12 cellular contexts compared by ENCODE assay signal in the genomic region with DNA sequence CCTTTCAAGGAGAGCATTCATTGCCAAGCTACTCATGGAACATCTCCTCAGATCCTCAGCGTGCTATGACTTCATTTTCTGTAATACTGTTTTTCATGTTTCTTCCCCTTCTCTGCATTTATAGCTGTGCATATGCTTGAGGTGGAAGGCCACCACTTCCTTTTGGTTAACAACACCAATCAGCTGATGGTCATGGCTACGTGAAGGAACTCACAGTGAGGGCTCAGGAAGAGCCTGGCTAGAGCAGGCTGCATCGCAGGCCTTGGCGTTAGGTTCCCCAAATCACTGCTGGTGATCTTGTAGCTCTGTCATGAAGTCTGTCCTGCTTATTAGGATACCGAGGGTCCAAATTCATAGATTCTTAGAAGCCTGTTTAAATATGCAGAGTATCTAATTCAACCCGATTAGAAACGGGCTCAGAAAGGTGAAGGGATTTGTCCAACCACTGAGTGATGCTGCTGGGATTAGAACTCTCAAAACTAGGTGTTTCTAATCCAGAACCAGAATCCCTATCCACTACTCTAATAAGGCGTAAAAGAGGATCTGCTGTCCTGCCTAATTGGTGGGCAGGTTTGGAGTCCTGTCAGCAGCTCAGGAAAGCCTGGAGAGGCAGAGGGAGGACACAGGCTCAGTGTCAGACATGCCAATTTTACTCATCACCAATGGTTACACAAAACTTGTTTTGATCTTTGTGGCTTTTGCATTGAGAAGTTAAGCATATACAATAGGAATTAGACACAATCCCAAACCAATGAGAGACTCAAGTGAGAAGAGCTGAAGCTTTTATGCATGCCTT. TPM values are rescaled to one million over a fixed set of nuclear protein-coding genes. Genes with fewer than 3 reads are reported as not detected.
DNase-seq lines count a peak whose midpoint lies in the region; ATAC-seq and TF ChIP-seq lines count a peak whose summit lies in the region.
"Had no signal": no experiment of that assay in that cellular context is flagged by ENCODE, and none has a peak within 500 bp of the region (broad histone marks: within the 10 kb centered on the region; RNA-seq: fewer than 3 reads in every experiment).

No MANE protein-coding gene starts in this region.

- POLR2A ChIA-PET in RWPE1 (lab: Yijun Ruan, JAX; ENCODE audit: low non-redundant PET), result no interaction called here

- H3K9me3 Mint-ChIP-seq in CD4-positive, CD25-positive, alpha-beta regulatory T cell, result peaks cover 0 to 4% (median 0%) of the 10 kb centered on the region in 7 donors
- no peaks in the 10 kb centered on the region for H3K9me3 Mint-ChIP-seq in naive B cell
- H3K9me3 Mint-ChIP-seq in activated T-helper 2 cell treated with anti-CD3 and anti-CD28 coated beads, Interferon-gamma antibody, Interleukin-2, Interleukin-4, amounts not matched to agents 10 μg/mL and 5 μg/mL and 100 μg/mL, durations not matched to agents 14 hours and 24 hours and 36 hours, result no peaks in the 10 kb centered on the region

- CTCF ChIA-PET in RWPE1 (lab: Yijun Ruan, JAX), result interaction anchor here (1.2 to 1.5 kb wide), 2 partner anchors 23 to 62 kb away, joined by 3 to 4 read pairs; no protein-coding TSS in a partner anchor

- no peak for ATAC-seq in CD4-positive, CD25-positive, alpha-beta regulatory T cell (ENCODE audit: low read depth in 2 of 2)
- ATAC-seq in GM21515 (IDR thresholded peaks at IDR 0.05; ENCODE audit: unreplicated experiment), result peak; percentile 45
- ATAC-seq in naive B cell (ENCODE audit: low read depth in 2 of 2), result peak; percentile 69 to 72

- no peak overlapping the region for H3K27ac ChIP-seq in CD4-positive, CD25-positive, alpha-beta regulatory T cell (ENCODE audit: insufficient read depth, low read length, poor library complexity, severe bottlenecking)
- H3K27ac ChIP-seq in Peyer's patch (peak overlapping the region in 1 of 4 donors; percentile 89), RWPE1 (no peak overlapping the region)

- TF ChIP-seq CTCF in Peyer's patch (IDR thresholded peaks at IDR 0.05) (no peak), RWPE1 (conservative IDR thresholded peaks at IDR 0.05; ENCODE audit: low read depth) (no peak)

- H3K36me3 Mint-ChIP-seq in CD4-positive, CD25-positive, alpha-beta regulatory T cell, result no peaks in the 10 kb centered on the region
- H3K36me3 Mint-ChIP-seq in naive B cell, result peaks cover 13 to 21% of the 10 kb centered on the region in 2 donors
- H3K36me3 Mint-ChIP-seq in activated T-helper 2 cell treated with anti-CD3 and anti-CD28 coated beads, Interferon-gamma antibody, Interleukin-2, Interleukin-4, amounts not matched to agents 10 μg/mL and 5 μg/mL and 100 μg/mL, durations not matched to agents 14 hours and 24 hours and 36 hours (ENCODE audit: low read depth), result no peaks in the 10 kb centered on the region

- no peak for TF ChIP-seq POLR2A in Peyer's patch (IDR thresholded peaks at IDR 0.05)

- H3K27ac Mint-ChIP-seq in CD4-positive, CD25-positive, alpha-beta regulatory T cell, result peak overlapping the region in 2 of 3 donors; percentile 4 to 22
- H3K27ac Mint-ChIP-seq in naive B cell, result peak overlapping the region; percentile 70 to 98 (median 82)
- H3K27ac Mint-ChIP-seq in activated T-helper 2 cell treated with anti-CD3 and anti-CD28 coated beads, Interferon-gamma antibody, Interleukin-2, Interleukin-4, amounts not matched to agents 10 μg/mL and 5 μg/mL and 100 μg/mL, durations not matched to agents 14 hours and 24 hours and 36 hours, result no peak overlapping the region

- H3K9me3 ChIP-seq in CD4-positive, CD25-positive, alpha-beta regulatory T cell (ENCODE audit: control insufficient read depth in 2 of 2, low read length in 2 of 2), result no peaks in the 10 kb centered on the region
- H3K9me3 ChIP-seq in Peyer's patch, result no peaks in the 10 kb centered on the region

- no peak for DNase-seq in CD4-positive, CD25-positive, alpha-beta regulatory T cell
- DNase-seq in Peyer's patch, result peak in 2 of 3 donors; percentile 70 to 74
- DNase-seq in naive B cell, result no peak
- no peak for DNase-seq in activated T-helper 2 cell treated with anti-CD3 and anti-CD28 coated beads, Interferon-gamma antibody, Interleukin-2, Interleukin-4, amounts not matched to agents 10 μg/mL and 5 μg/mL and 100 μg/mL, durations not matched to agents 14 hours and 24 hours and 36 hours (ENCODE audit: low spot score)
- no peak for DNase-seq in DMS153 treated with DMSO at 0.1 percent for 48 hours (lab: John Stamatoyannopoulos, UW; ENCODE audit: unreplicated experiment)
- DNase-seq in A172 (ENCODE audit: low spot score), result no peak
- no peak for DNase-seq in RWPE1 (ENCODE audit: low spot score)
- DNase-seq: NCI-H446 treated with DMSO at 0.1 percent for 48 hours, SHP77 treated with DMSO at 0.1 percent for 48 hours, small intestine had no signal

- intact Hi-C loops in activated T-helper 2 cell treated with anti-CD3 and anti-CD28 coated beads, Interferon-gamma antibody, Interleukin-2, Interleukin-4, amounts not matched to agents 10 μg/mL and 5 μg/mL and 100 μg/mL, durations not matched to agents 14 hours and 24 hours and 36 hours (cut with micrococcal nuclease), result no loop called here

- H3K27me3 Mint-ChIP-seq in CD4-positive, CD25-positive, alpha-beta regulatory T cell, result peaks cover 23% of the 10 kb centered on the region
- H3K27me3 Mint-ChIP-seq in naive B cell, result no peaks in the 10 kb centered on the region
- H3K27me3 Mint-ChIP-seq in activated T-helper 2 cell treated with anti-CD3 and anti-CD28 coated beads, Interferon-gamma antibody, Interleukin-2, Interleukin-4, amounts not matched to agents 10 μg/mL and 5 μg/mL and 100 μg/mL, durations not matched to agents 14 hours and 24 hours and 36 hours (ENCODE audit: low read depth), result peaks cover 53% of the 10 kb centered on the region

- H3K36me3 ChIP-seq in CD4-positive, CD25-positive, alpha-beta regulatory T cell (ENCODE audit: control insufficient read depth, insufficient read depth, low read length), result no peaks in the 10 kb centered on the region
- H3K36me3 ChIP-seq in Peyer's patch, result no peaks in the 10 kb centered on the region

- H3K4me3 Mint-ChIP-seq in CD4-positive, CD25-positive, alpha-beta regulatory T cell, result no peak overlapping the region
- peak overlapping the region; percentile 64 to 98 (median 84) for H3K4me3 Mint-ChIP-seq in naive B cell
- H3K4me3 Mint-ChIP-seq in activated T-helper 2 cell treated with anti-CD3 and anti-CD28 coated beads, Interferon-gamma antibody, Interleukin-2, Interleukin-4, amounts not matched to agents 10 μg/mL and 5 μg/mL and 100 μg/mL, durations not matched to agents 14 hours and 24 hours and 36 hours (ENCODE audit: low read depth), result no peak overlapping the region

- H3K27me3 ChIP-seq in CD4-positive, CD25-positive, alpha-beta regulatory T cell (ENCODE audit: control insufficient read depth, insufficient read depth, low read length), result peaks cover 19% of the 10 kb centered on the region
- H3K27me3 ChIP-seq in Peyer's patch, result no peaks in the 10 kb centered on the region

- no peaks in the 10 kb centered on the region for H3K4me1 ChIP-seq in CD4-positive, CD25-positive, alpha-beta regulatory T cell (ENCODE audit: control insufficient read depth, insufficient read depth, low read length, poor library complexity, severe bottlenecking)
- peaks cover 0 to 16% (median 5%) of the 10 kb centered on the region in 4 donors for H3K4me1 ChIP-seq in Peyer's patch

- H3K4me3 ChIP-seq in CD4-positive, CD25-positive, alpha-beta regulatory T cell (ENCODE audit: low read depth, low read length), result no peak overlapping the region
- no peak overlapping the region for H3K4me3 ChIP-seq in Peyer's patch

- no peaks in the 10 kb centered on the region for H3K4me1 Mint-ChIP-seq in CD4-positive, CD25-positive, alpha-beta regulatory T cell
- H3K4me1 Mint-ChIP-seq in naive B cell, result peaks cover 88 to 100% (median 92%) of the 10 kb centered on the region in 3 donors
- H3K4me1 Mint-ChIP-seq in activated T-helper 2 cell treated with anti-CD3 and anti-CD28 coated beads, Interferon-gamma antibody, Interleukin-2, Interleukin-4, amounts not matched to agents 10 μg/mL and 5 μg/mL and 100 μg/mL, durations not matched to agents 14 hours and 24 hours and 36 hours (ENCODE audit: low read depth), result no peaks in the 10 kb centered on the region

RNA-seq across cellular contexts. Expression of gene SYK, which starts 7.5 kb away (rescaled TPM):
- 0.81 TPM for total RNA-seq in CD4-positive, CD25-positive, alpha-beta regulatory T cell
- under 1 TPM in 3 of 4 donors, not detected in 1; 0.13 to 0.72 (median 0.23) TPM for polyA plus RNA-seq in CD4-positive, CD25-positive, alpha-beta regulatory T cell
- 10 to 100 TPM; 48.7 to 81.7 (median 60.0) TPM for total RNA-seq in Peyer's patch
- polyA plus RNA-seq in naive B cell (ENCODE audit: low read depth in 6 of 6), result 100 to 1,000 TPM; 163 to 261 (median 214) TPM
- total RNA-seq in activated T-helper 2 cell treated with anti-CD3 and anti-CD28 coated beads, Interferon-gamma antibody, Interleukin-2, Interleukin-4, amounts not matched to agents 10 μg/mL and 5 μg/mL and 100 μg/mL, durations not matched to agents 14 hours and 24 hours and 36 hours, result 0.23 and 0.80 TPM in 2 replicates
- total RNA-seq in A172 (2014; rRNA removed; shearing (Covaris generic)), result not detected in 2 replicates
- polyA plus RNA-seq: BJ had no signal

Comparison
In these comparisons a context has a peak if more than half of its experiments do, and no peak if none do; other contexts are left out.
1. ATAC-seq: peak in GM21515 (single experiment) and naive B cell (2 of 2); none in CD4-positive, CD25-positive, alpha-beta regulatory T cell (0 of 2).
2. DNase-seq: peak in Peyer's patch (2 of 3); none in CD4-positive, CD25-positive, alpha-beta regulatory T cell (0 of 3), naive B cell (single experiment), activated T-helper 2 cell treated with anti-CD3 and anti-CD28 coated beads, Interferon-gamma antibody, Interleukin-2, Interleukin-4, amounts not matched to agents 10 μg/mL and 5 μg/mL and 100 μg/mL, durations not matched to agents 14 hours and 24 hours and 36 hours (single experiment), DMS153 treated with DMSO at 0.1 percent for 48 hours (single experiment), A172 (single experiment) and RWPE1 (single experiment).
3. H3K4me3 Mint-ChIP-seq: peak in naive B cell (8 of 8); none in CD4-positive, CD25-positive, alpha-beta regulatory T cell (0 of 4) and activated T-helper 2 cell treated with anti-CD3 and anti-CD28 coated beads, Interferon-gamma antibody, Interleukin-2, Interleukin-4, amounts not matched to agents 10 μg/mL and 5 μg/mL and 100 μg/mL, durations not matched to agents 14 hours and 24 hours and 36 hours (single experiment).
4. RNA of gene SYK, which starts 7.5 kb away (total RNA-seq): 48.7 to 81.7 TPM in Peyer's patch; 0.81 TPM in CD4-positive, CD25-positive, alpha-beta regulatory T cell (single experiment), 0.23 to 0.80 TPM in activated T-helper 2 cell treated with anti-CD3 and anti-CD28 coated beads, Interferon-gamma antibody, Interleukin-2, Interleukin-4, amounts not matched to agents 10 μg/mL and 5 μg/mL and 100 μg/mL, durations not matched to agents 14 hours and 24 hours and 36 hours and not detected in A172; every median in the first group is over 10 times any median in the second.